1 cellular context compared by ENCODE assay signal in genomic region chr9:120875954-120876841, GRCh38.
A peak's percentile ranks its signal among the peaks of the same experiment; 100 is the strongest.
TF ChIP-seq lines count a peak whose summit lies in the region.

No MANE protein-coding gene starts in this region.

TF ChIP-seq in HepG2, 621 proteins besides CTCF, POLR2A, EP300 and RAD21 (continued from another document and continues in another):
- peak; percentile 35; the same call in 1 of the 2 replicates for TF ChIP-seq PAXIP1 (CRISPR knock-in tag; conservative IDR thresholded peaks at IDR 0.05)
- no peak for TF ChIP-seq POLR2AphosphoS2 (IDR thresholded peaks at IDR 0.05; ENCODE audit: low read depth, low read length)
- peak; percentile 22; the same call in 1 of the 2 replicates for TF ChIP-seq FOXP4 (CRISPR knock-in tag; IDR thresholded peaks at IDR 0.05)
- peak; percentile 27; the same call in 1 of the 2 replicates for TF ChIP-seq MED1 (CRISPR knock-in tag; IDR thresholded peaks at IDR 0.05)
- peak; percentile 20; the same call in 1 of the 2 replicates for TF ChIP-seq YEATS2 (CRISPR knock-in tag; IDR thresholded peaks at IDR 0.05; ENCODE audit: borderline replicate concordance)
- no peak for TF ChIP-seq ZNF770 (CRISPR knock-in tag; IDR thresholded peaks at IDR 0.05)
- TF ChIP-seq ELF4 (CRISPR knock-in tag; IDR thresholded peaks at IDR 0.05; ENCODE audit: borderline replicate concordance) = no peak
- TF ChIP-seq CREB1 (IDR thresholded peaks at IDR 0.05) = no peak
- no peak for TF ChIP-seq CREB1 (CRISPR knock-in tag; IDR thresholded peaks at IDR 0.05)
- no peak for TF ChIP-seq THYN1 (CRISPR knock-in tag; IDR thresholded peaks at IDR 0.05; ENCODE audit: borderline replicate concordance, low read depth)
- peak; percentile 83; the same call in 1 of the 2 replicates for TF ChIP-seq DMAP1 (CRISPR knock-in tag; IDR thresholded peaks at IDR 0.05)
- no peak for TF ChIP-seq HNF4A (CRISPR knock-in tag; IDR thresholded peaks at IDR 0.05)
- peak; percentile 32; the same call in 1 of the 2 replicates for TF ChIP-seq KDM5B (CRISPR knock-in tag; IDR thresholded peaks at IDR 0.05; ENCODE audit: borderline replicate concordance)
- TF ChIP-seq ZBTB1 (CRISPR knock-in tag; IDR thresholded peaks at IDR 0.05; ENCODE audit: borderline replicate concordance) = no peak
- peak; percentile 40 for TF ChIP-seq YY1 (IDR thresholded peaks at IDR 0.05; ENCODE audit: insufficient read depth, insufficient replicate concordance, low read depth, low read length)
- TF ChIP-seq TIGD3 (CRISPR knock-in tag; IDR thresholded peaks at IDR 0.05; ENCODE audit: borderline replicate concordance) = no peak
- TF ChIP-seq EED (CRISPR knock-in tag; IDR thresholded peaks at IDR 0.05) = no peak
- TF ChIP-seq ZNF10 (CRISPR knock-in tag; IDR thresholded peaks at IDR 0.05; ENCODE audit: borderline replicate concordance, low read depth) = no peak
- TF ChIP-seq ZNF773 (CRISPR knock-in tag; IDR thresholded peaks at IDR 0.05; ENCODE audit: borderline replicate concordance) = peak; percentile 55; the same call in 1 of the 2 replicates
- no peak for TF ChIP-seq IKZF1 (IDR thresholded peaks at IDR 0.05)
- TF ChIP-seq ZNF704 (CRISPR knock-in tag; IDR thresholded peaks at IDR 0.05; ENCODE audit: borderline replicate concordance) = no peak
- TF ChIP-seq SMYD3 (CRISPR knock-in tag; IDR thresholded peaks at IDR 0.05) = no peak
- TF ChIP-seq ZNF331 (CRISPR knock-in tag; IDR thresholded peaks at IDR 0.05) = no peak
- TF ChIP-seq ELF1 (CRISPR knock-in tag; IDR thresholded peaks at IDR 0.05) = peak; percentile 19; the same call in 1 of the 2 replicates
- TF ChIP-seq RAD51 (IDR thresholded peaks at IDR 0.05; ENCODE audit: borderline replicate concordance) = no peak
- TF ChIP-seq CCDC6 (CRISPR knock-in tag; IDR thresholded peaks at IDR 0.05) = 0 out of 2 replicates have a peak, but pooled peaks have one; percentile 21
- peak; percentile 53; the same call in 1 of the 2 replicates for TF ChIP-seq HOXA5 (CRISPR knock-in tag; IDR thresholded peaks at IDR 0.05)
- peak; percentile 73 for TF ChIP-seq ETV5 (CRISPR knock-in tag; IDR thresholded peaks at IDR 0.05; ENCODE audit: borderline replicate concordance)
- TF ChIP-seq HHEX (CRISPR knock-in tag; IDR thresholded peaks at IDR 0.05) = no peak
- peak; percentile 74 for TF ChIP-seq ARID4A (CRISPR knock-in tag; IDR thresholded peaks at IDR 0.05; ENCODE audit: borderline replicate concordance)
- no peak for TF ChIP-seq HDAC2 (CRISPR knock-in tag; IDR thresholded peaks at IDR 0.05)
- no peak for TF ChIP-seq RBAK (CRISPR knock-in tag; IDR thresholded peaks at IDR 0.05)
- TF ChIP-seq JARID2 (CRISPR knock-in tag; IDR thresholded peaks at IDR 0.05; ENCODE audit: insufficient replicate concordance) = no peak
- TF ChIP-seq ADNP (CRISPR knock-in tag; IDR thresholded peaks at IDR 0.05) = no peak; the same call in 1 of the 2 replicates
- TF ChIP-seq KDM2A (CRISPR knock-in tag; IDR thresholded peaks at IDR 0.05; ENCODE audit: borderline replicate concordance, low read depth) = peak; percentile 58; the same call in 1 of the 2 replicates
- TF ChIP-seq RBM39 (IDR thresholded peaks at IDR 0.05; ENCODE audit: low read depth, low read length, poor library complexity, severe bottlenecking) = peak; percentile 57
- 0 out of 2 replicates have a peak, but pooled peaks have one; percentile 29 for TF ChIP-seq HNRNPL (IDR thresholded peaks at IDR 0.05; ENCODE audit: low read depth, low read length)
- TF ChIP-seq POLR2G (IDR thresholded peaks at IDR 0.05; ENCODE audit: low read depth, low read length) = peak; percentile 65
- TF ChIP-seq HOXD1 (CRISPR knock-in tag; IDR thresholded peaks at IDR 0.05) = no peak
- TF ChIP-seq TP53 (CRISPR knock-in tag; conservative IDR thresholded peaks at IDR 0.05) = no peak
- TF ChIP-seq ZBTB14 (CRISPR knock-in tag; IDR thresholded peaks at IDR 0.05) = peak; percentile 85
- TF ChIP-seq ZBTB2 (CRISPR knock-in tag; IDR thresholded peaks at IDR 0.05; ENCODE audit: low read depth) = peak; percentile 98
- 0 out of 2 replicates have a peak, but pooled peaks have one; percentile 2 for TF ChIP-seq CAMTA2 (CRISPR knock-in tag; IDR thresholded peaks at IDR 0.05; ENCODE audit: borderline replicate concordance)
- no peak for TF ChIP-seq SIN3B (IDR thresholded peaks at IDR 0.05; ENCODE audit: low read length)
- no peak for TF ChIP-seq TBX3 (IDR thresholded peaks at IDR 0.05; ENCODE audit: borderline replicate concordance)
- no peak for TF ChIP-seq ZFP37 (CRISPR knock-in tag; IDR thresholded peaks at IDR 0.05; ENCODE audit: borderline replicate concordance)
- no peak for TF ChIP-seq SRSF4 (IDR thresholded peaks at IDR 0.05; ENCODE audit: low read depth, low read length, poor library complexity, severe bottlenecking)
- TF ChIP-seq ZC3H13 (CRISPR knock-in tag; IDR thresholded peaks at IDR 0.05) = no peak
- no peak for TF ChIP-seq ZFYVE20 (CRISPR knock-in tag; IDR thresholded peaks at IDR 0.05; ENCODE audit: borderline replicate concordance, low read depth)
- TF ChIP-seq NFATC3 (CRISPR knock-in tag; IDR thresholded peaks at IDR 0.05) = no peak
- no peak for TF ChIP-seq HMG20B (CRISPR knock-in tag; conservative IDR thresholded peaks at IDR 0.05)
- peak; percentile 76 for TF ChIP-seq SNAPC2 (CRISPR knock-in tag; IDR thresholded peaks at IDR 0.05)
- TF ChIP-seq ZNF251 (CRISPR knock-in tag; IDR thresholded peaks at IDR 0.05) = no peak
- TF ChIP-seq ZNF501 (CRISPR knock-in tag; IDR thresholded peaks at IDR 0.05) = no peak
- no peak for TF ChIP-seq ZNF510 (CRISPR knock-in tag; IDR thresholded peaks at IDR 0.05; ENCODE audit: low read depth)
